In genomic region chr12:120719072-120719471, GRCh38 we compare ENCODE assay signal across 23 cellular contexts. TPM values are rescaled to one million over a fixed set of nuclear protein-coding genes. Genes with fewer than 3 reads are reported as not detected.
A peak's percentile ranks its signal among the peaks of the same experiment; 100 is the strongest.
DNase-seq lines count a peak whose midpoint lies in the region; ATAC-seq, FAIRE-seq and TF ChIP-seq lines count a peak whose summit lies in the region.
"Had no signal": no experiment of that assay in that cellular context is flagged by ENCODE, and none has a peak within 500 bp of the region (broad histone marks: within the 10 kb centered on the region; RNA-seq: fewer than 3 reads in every experiment).

No MANE protein-coding gene starts in this region.

- TF ChIP-seq CTCF in nephron (IDR thresholded peaks at IDR 0.05; ENCODE audit: unreplicated experiment in 3 of 3), result no peak

- H3K9me3 ChIP-seq in GM23248 (ENCODE audit: low read depth), result no peaks in the 10 kb centered on the region
- H3K9me3 ChIP-seq: BE2C, esophagus muscularis mucosa, heart left ventricle, suprapubic skin had no signal

- peak; percentile 93 for FAIRE-seq in GM18507 (lab: Jason Lieb, UNC)
- FAIRE-seq: islet of Langerhans had no signal

- WGBS in GM23248 (ENCODE audit: low coverage in 1 of 2, low lambda C conversion rate in 2 of 2, missing lambda C conversion rate in 2 of 2), 2 experiments, result 73 to 85% methylated on average over 2 of the region's 2 CpGs

- intact Hi-C loops in dendritic cell treated with granulocyte-macrophage colony-stimulating factor and Interleukin-4, amounts not matched to agents 40 ng/mL and 50 ng/mL, for 4 days (cut with micrococcal nuclease), result no loop called here

- H3K36me3 Mint-ChIP-seq in dendritic cell treated with granulocyte-macrophage colony-stimulating factor and Interleukin-4, amounts not matched to agents 40 ng/mL and 50 ng/mL, for 4 days (ENCODE audit: low read depth), result peaks cover 100% of the 10 kb centered on the region
- peaks cover 77% of the 10 kb centered on the region for H3K36me3 Mint-ChIP-seq in nephron (ENCODE audit: low read depth)

- no peak overlapping the region for H2AFZ ChIP-seq in GM23248

- H3F3A ChIP-seq in GM23248 (ENCODE audit: insufficient read depth), result peaks cover 8% of the 10 kb centered on the region

- peaks cover 29% of the 10 kb centered on the region for H3K4me1 Mint-ChIP-seq in dendritic cell treated with granulocyte-macrophage colony-stimulating factor and Interleukin-4, amounts not matched to agents 40 ng/mL and 50 ng/mL, for 4 days (ENCODE audit: low read depth)
- H3K4me1 Mint-ChIP-seq in nephron, result no peaks in the 10 kb centered on the region
- H3K4me1 Mint-ChIP-seq: WTC11 had no signal

- DNase-seq in GM18507 (ENCODE audit: extremely low spot score, insufficient read length, low read depth), result no peak
- DNase-seq in NCI-H187 (lab: John Stamatoyannopoulos, UW), result no peak
- DNase-seq in NCI-H2196 (lab: John Stamatoyannopoulos, UW; ENCODE audit: unreplicated experiment), result no peak
- no peak for DNase-seq in GM23248
- DNase-seq in stimulated activated naive CD4-positive, alpha-beta T cell treated with Interleukin-2 at 50 U/mL for 16 hours (lab: John Stamatoyannopoulos, UW), result no peak
- DNase-seq: activated naive CD4-positive, alpha-beta T cell; BE2C; DMS 273 treated with DMSO at 0.1 percent for 48 hours; GF-D8; heart left ventricle; KG1; midbrain; NCI-H1105; NCI-H446; occipital lobe; Right ventricle myocardium superior had no signal

- no peak overlapping the region for H3K9ac ChIP-seq in GM23248

- H3K4me3 Mint-ChIP-seq in dendritic cell treated with granulocyte-macrophage colony-stimulating factor and Interleukin-4, amounts not matched to agents 40 ng/mL and 50 ng/mL, for 4 days, result no peak overlapping the region
- peak overlapping the region in 2 of 3 experiments; percentile 24 to 48 for H3K4me3 Mint-ChIP-seq in nephron
- H3K4me3 Mint-ChIP-seq: WTC11 had no signal

- no peaks in the 10 kb centered on the region for H3K27me3 ChIP-seq in GM23248 (replicated peaks; ENCODE audit: insufficient read depth)
- H3K27me3 ChIP-seq: BE2C, esophagus muscularis mucosa, heart left ventricle, suprapubic skin had no signal

- peaks cover 20% of the 10 kb centered on the region for H3K79me2 ChIP-seq in GM23248 (ENCODE audit: insufficient read depth)

- no peak overlapping the region for H3K4me3 ChIP-seq in GM23248
- H3K4me3 ChIP-seq: esophagus muscularis mucosa, heart left ventricle, suprapubic skin had no signal

- no peaks in the 10 kb centered on the region for H3K27me3 Mint-ChIP-seq in dendritic cell treated with granulocyte-macrophage colony-stimulating factor and Interleukin-4, amounts not matched to agents 40 ng/mL and 50 ng/mL, for 4 days
- no peaks in the 10 kb centered on the region for H3K27me3 Mint-ChIP-seq in nephron (ENCODE audit: low read depth)

- ATAC-seq in GM21619 (IDR thresholded peaks at IDR 0.05; ENCODE audit: unreplicated experiment), result peak; percentile 56
- ATAC-seq: WTC11 had no signal

- H3K36me3 ChIP-seq in GM23248 (ENCODE audit: low read depth), result peaks cover 34% of the 10 kb centered on the region

- peak overlapping the region; percentile 10 for H3K27ac Mint-ChIP-seq in dendritic cell treated with granulocyte-macrophage colony-stimulating factor and Interleukin-4, amounts not matched to agents 40 ng/mL and 50 ng/mL, for 4 days
- H3K27ac Mint-ChIP-seq in nephron, result peak overlapping the region; percentile 73 to 98 (median 80)
- H3K27ac Mint-ChIP-seq: WTC11 had no signal

- no peaks in the 10 kb centered on the region for H3K9me3 Mint-ChIP-seq in dendritic cell treated with granulocyte-macrophage colony-stimulating factor and Interleukin-4, amounts not matched to agents 40 ng/mL and 50 ng/mL, for 4 days
- H3K9me3 Mint-ChIP-seq in nephron, result no peaks in the 10 kb centered on the region
- H3K9me3 Mint-ChIP-seq: WTC11 had no signal

- H3K4me2 ChIP-seq in GM23248 (ENCODE audit: unreplicated experiment), result no peak overlapping the region

- in situ Hi-C loops in GM23248 (cut with MboI), result loop anchor here (10.0 kb wide), 1 partner anchor 134 kb away; the partner anchor contains the start of gene POP5

- H3K4me1 ChIP-seq in GM23248 (ENCODE audit: insufficient read depth), result peaks cover 4% of the 10 kb centered on the region; the same call in 1 of the 2 replicates

- no peaks in the 10 kb centered on the region for H4K20me1 ChIP-seq in GM23248 (ENCODE audit: insufficient read depth)

- no peaks in the 10 kb centered on the region for H3K9me2 ChIP-seq in GM23248 (ENCODE audit: insufficient read depth)

- no peak overlapping the region for H3K27ac ChIP-seq in GM23248
- H3K27ac ChIP-seq: esophagus muscularis mucosa, suprapubic skin had no signal

RNA-seq across cellular contexts. Expression of gene ACADS, which starts 6.6 kb away (rescaled TPM):
- 14.5 and 20.6 TPM in 2 replicates for total RNA-seq in GM23248 (2014; rRNA removed; shearing (Covaris generic))
- 10.1 and 10.5 TPM in 2 replicates for polyA plus RNA-seq in GM23248 (2016; fragmentation: Nextera tagmentation; extraction: Ambion mirVana)

RNA-seq across cellular contexts. Expression of gene UNC119B, which starts 8.8 kb away (rescaled TPM):
- total RNA-seq in GM23248 (2014; rRNA removed; shearing (Covaris generic)), result 17.8 and 22.4 TPM in 2 replicates
- polyA plus RNA-seq in GM23248 (2016; fragmentation: Nextera tagmentation; extraction: Ambion mirVana), result 7.6 TPM in 2 replicates

RNA-seq across cellular contexts. Expression of gene MLEC, which starts 32.1 kb away (rescaled TPM):
- 79.3 and 79.4 TPM in 2 replicates for total RNA-seq in GM23248 (2014; rRNA removed; shearing (Covaris generic))
- polyA plus RNA-seq in GM23248 (2016; fragmentation: Nextera tagmentation; extraction: Ambion mirVana), result 114 and 119 TPM in 2 replicates
